In the genomic region with DNA sequence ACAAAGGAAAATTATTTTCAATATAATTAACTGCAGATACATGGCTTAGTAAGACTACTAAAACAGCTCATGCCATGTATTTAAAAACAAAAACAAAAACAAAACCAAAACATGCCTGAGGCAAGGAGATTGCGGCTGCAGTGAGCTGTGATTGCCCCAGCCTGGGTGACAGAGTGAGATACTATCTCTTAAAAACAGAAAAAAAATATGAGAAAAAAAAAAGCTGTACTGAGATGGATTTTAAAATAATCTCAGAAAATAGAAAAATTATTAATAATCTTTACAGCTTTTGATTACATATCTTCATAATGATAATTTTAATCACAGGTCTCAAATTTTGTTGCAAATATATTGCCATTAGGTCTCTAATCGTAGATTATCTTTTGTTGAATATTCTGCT, we compare ENCODE assay signal across 9 cellular contexts. TPM values are rescaled to one million over a fixed set of nuclear protein-coding genes. Genes with fewer than 3 reads are reported as not detected.
DNase-seq lines count a peak whose midpoint lies in the region; ATAC-seq and TF ChIP-seq lines count a peak whose summit lies in the region.
"Had no signal": no experiment of that assay in that cellular context is flagged by ENCODE, and none has a peak within 500 bp of the region (broad histone marks: within the 10 kb centered on the region; RNA-seq: fewer than 3 reads in every experiment).

No MANE protein-coding gene starts in this region.

- no peak overlapping the region for H3K27ac Mint-ChIP-seq in CD4-positive, alpha-beta T cell
- H3K27ac Mint-ChIP-seq in WTC11 = peak overlapping the region; percentile 75; the same call in 1 of the 2 replicates

- no peak for DNase-seq in CD4-positive, alpha-beta T cell
- no peak for DNase-seq in HEK293T (ENCODE audit: extremely low spot score)
- DNase-seq in WTC11 (ENCODE audit: low spot score) = no peak
- peak; percentile 66 for DNase-seq in islet precursor cell
- DNase-seq in HCEC 1CT = no peak
- no peak for DNase-seq in inferior parietal cortex (ENCODE audit: extremely low spot score)
- DNase-seq: DMS79 had no signal

- H3K9me3 ChIP-seq in CD4-positive, alpha-beta T cell (ENCODE audit: control insufficient read depth, low read length) = no peaks in the 10 kb centered on the region

- H3K4me3 Mint-ChIP-seq in CD4-positive, alpha-beta T cell = peak overlapping the region; percentile 26
- H3K4me3 Mint-ChIP-seq in WTC11 = peak overlapping the region; percentile 46

- peak; percentile 35 for ATAC-seq in CD4-positive, alpha-beta T cell (ENCODE audit: poor library complexity)
- ATAC-seq in WTC11 (peak; percentile 37), GM18517 (IDR thresholded peaks at IDR 0.05; ENCODE audit: unreplicated experiment) (no peak), HG02623 (IDR thresholded peaks at IDR 0.05; ENCODE audit: unreplicated experiment) (no peak)

- TF ChIP-seq CTCF in CD4-positive, alpha-beta T cell (IDR thresholded peaks at IDR 0.05) = no peak
- TF ChIP-seq CTCF in WTC11 (IDR thresholded peaks at IDR 0.05) = no peak

- no peaks in the 10 kb centered on the region for H3K9me3 Mint-ChIP-seq in CD4-positive, alpha-beta T cell
- no peaks in the 10 kb centered on the region for H3K9me3 Mint-ChIP-seq in WTC11

- CTCF ChIA-PET in CD4-positive, alpha-beta T cell (lab: Charles Lee) = interaction anchor here (0.6 to 2.3 kb wide), 11 partner anchors 9 to 453 kb away, joined by 3 to 20 read pairs (median 4); a partner anchor contains a TSS
- CTCF ChIA-PET in HEK293T (lab: Yijun Ruan, JAX) = interaction anchor here (0.6 to 2.9 kb wide), 19 partner anchors 9 to 213 kb away, joined by 3 to 42 read pairs (median 4); a partner anchor contains a TSS
- CTCF ChIA-PET in WTC11 (lab: Charles Lee) = interaction anchor here (0.7 to 3.8 kb wide), 36 partner anchors 9 to 321 kb away, joined by 3 to 43 read pairs (median 4); a partner anchor contains a TSS

- POLR2A ChIA-PET in CD4-positive, alpha-beta T cell (lab: Charles Lee) = interaction anchor here (0.7 to 2.4 kb wide), 5 partner anchors 24 to 333 kb away, joined by 3 to 8 read pairs (median 3); a partner anchor contains a TSS
- POLR2A ChIA-PET in HEK293T (lab: Yijun Ruan, JAX) (interaction anchor here (0.7 to 2.0 kb wide), 5 partner anchors 13 to 268 kb away, joined by 3 to 24 read pairs (median 3); a partner anchor contains a TSS), WTC11 (lab: Charles Lee) (interaction anchor here (0.6 kb wide), 1 partner anchor 109 kb away, joined by 3 read pairs; a partner anchor contains a TSS)

- H3K27me3 ChIP-seq in CD4-positive, alpha-beta T cell (ENCODE audit: control insufficient read depth, insufficient read depth, low read length) = no peaks in the 10 kb centered on the region

- no peaks in the 10 kb centered on the region for H3K36me3 Mint-ChIP-seq in CD4-positive, alpha-beta T cell (ENCODE audit: low read depth)
- H3K36me3 Mint-ChIP-seq in WTC11 = no peaks in the 10 kb centered on the region

- H3K27me3 Mint-ChIP-seq in CD4-positive, alpha-beta T cell = no peaks in the 10 kb centered on the region
- H3K27me3 Mint-ChIP-seq in WTC11 (ENCODE audit: low read depth) = no peaks in the 10 kb centered on the region

- peaks cover 6% of the 10 kb centered on the region for H3K4me1 Mint-ChIP-seq in CD4-positive, alpha-beta T cell (ENCODE audit: low read depth)
- H3K4me1 Mint-ChIP-seq in WTC11 = peaks cover 7% of the 10 kb centered on the region

- no peak overlapping the region for H3K27ac ChIP-seq in CD4-positive, alpha-beta T cell (ENCODE audit: low read depth, low read length)

- intact Hi-C loops in CD4-positive, alpha-beta T cell (cut with DNase I, micrococcal nuclease) = loop anchor here (1.0 to 5.0 kb wide), 2 partner anchors 136 to 208 kb away; no protein-coding TSS in a partner anchor

TF ChIP-seq in HEK293T, 16 proteins besides CTCF, POLR2A, EP300 and RAD21:
- TF ChIP-seq ZNF384 (IDR thresholded peaks at IDR 0.05) (peak; percentile 26; the same call in 1 of the 2 replicates), CTBP1 (IDR thresholded peaks at IDR 0.05; ENCODE audit: borderline replicate concordance) (no peak)

TF ChIP-seq in WTC11, 78 proteins besides CTCF, POLR2A, EP300 and RAD21:
- TF ChIP-seq MXD4 (CRISPR knock-in tag; IDR thresholded peaks at IDR 0.05; ENCODE audit: borderline replicate concordance) (no peak), NFE2L1 (CRISPR knock-in tag; IDR thresholded peaks at IDR 0.05) (no peak), ZBTB21 (CRISPR knock-in tag; IDR thresholded peaks at IDR 0.05; ENCODE audit: borderline replicate concordance) (no peak), JUN (CRISPR knock-in tag; IDR thresholded peaks at IDR 0.05) (no peak), CBFB (CRISPR knock-in tag; IDR thresholded peaks at IDR 0.05; ENCODE audit: low read depth) (no peak)

RNA-seq across cellular contexts. Expression of a gene that starts 24.0 kb away (rescaled TPM):
- 1 to 10 TPM; 1.3 to 1.5 TPM for total RNA-seq in CD4-positive, alpha-beta T cell
- 10.4 to 15.7 TPM (median 10.7 TPM) in 3 replicates for total RNA-seq in WTC11 (2021)

Comparison
In these comparisons a context has a peak if more than half of its experiments do, and no peak if none do; other contexts are left out.
1. ATAC-seq: peak in CD4-positive, alpha-beta T cell (single experiment) and WTC11 (single experiment); none in GM18517 (single experiment) and HG02623 (single experiment).